ENCODE assay signal across 13 cellular contexts in the genomic region with DNA sequence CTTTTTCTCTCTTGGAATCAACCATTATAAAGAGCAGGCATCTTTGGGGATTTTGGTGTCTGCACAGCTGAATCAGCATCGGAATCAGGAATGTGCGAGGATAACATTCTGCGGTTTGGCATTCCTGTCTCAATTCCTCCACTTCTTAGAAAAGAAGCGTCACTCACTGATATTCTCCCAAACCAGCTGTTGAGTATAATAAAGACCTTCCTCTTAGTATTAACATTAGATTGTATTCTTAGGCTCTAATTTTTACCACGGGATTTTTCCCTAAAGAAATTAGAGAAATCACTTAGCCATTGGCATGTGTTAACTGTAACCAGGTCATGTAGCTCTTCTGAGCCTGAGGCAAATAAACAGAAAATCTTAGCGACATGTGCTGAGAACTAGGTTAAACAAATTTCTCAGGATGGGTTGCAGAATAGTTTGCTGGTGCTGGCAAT.
A peak's percentile ranks its signal among the peaks of the same experiment; 100 is the strongest.
DNase-seq lines count a peak whose midpoint lies in the region; ATAC-seq, FAIRE-seq and TF ChIP-seq lines count a peak whose summit lies in the region.
"Had no signal": no experiment of that assay in that cellular context is flagged by ENCODE, and none has a peak within 500 bp of the region (broad histone marks: within the 10 kb centered on the region; RNA-seq: fewer than 3 reads in every experiment).

No MANE protein-coding gene starts in this region.

- ATAC-seq in HCT116 (no peak), GM21381 (IDR thresholded peaks at IDR 0.05; ENCODE audit: unreplicated experiment) (no peak)
- ATAC-seq: left lobe of liver had no signal

- H3K27ac ChIP-seq in HCT116 (ENCODE audit: low read depth, low read length) (no peak overlapping the region), testis (peak overlapping the region in 1 of 2 donors; percentile 47)

- H3K9me3 Mint-ChIP-seq in activated T-helper 2 cell treated with anti-CD3 and anti-CD28 coated beads, Interferon-gamma antibody, Interleukin-2, Interleukin-4, amounts not matched to agents 10 μg/mL and 5 μg/mL and 100 μg/mL, durations not matched to agents 14 hours and 24 hours and 36 hours = no peaks in the 10 kb centered on the region

- H3K4me3 ChIP-seq in HCT116 (replicated peaks in 1 of 2; ENCODE audit: low read depth in 1 of 2, low read length in 2 of 2) = no peak overlapping the region
- no peak overlapping the region for H3K4me3 ChIP-seq in cardiac fibroblast (replicated peaks in 1 of 2; ENCODE audit: low read depth in 2 of 2, low read length in 2 of 2)
- H3K4me3 ChIP-seq in testis = no peak overlapping the region

- no peak for TF ChIP-seq RAD21 in HCT116 (IDR thresholded peaks at IDR 0.05; ENCODE audit: low read depth)

- no peaks in the 10 kb centered on the region for H3K4me1 ChIP-seq in HCT116 (ENCODE audit: control insufficient read depth in 1 of 2, insufficient read depth in 2 of 2, low read length in 2 of 2)
- H3K4me1 ChIP-seq in testis = no peaks in the 10 kb centered on the region

- H3K4me3 Mint-ChIP-seq in activated T-helper 2 cell treated with anti-CD3 and anti-CD28 coated beads, Interferon-gamma antibody, Interleukin-2, Interleukin-4, amounts not matched to agents 10 μg/mL and 5 μg/mL and 100 μg/mL, durations not matched to agents 14 hours and 24 hours and 36 hours (ENCODE audit: low read depth) = no peak overlapping the region

- H4K20me1 ChIP-seq in HCT116 (ENCODE audit: insufficient read depth) = no peaks in the 10 kb centered on the region

- RAD21 ChIA-PET in HCT116 (lab: Charles Lee; ENCODE audit: low non-redundant PET in 1 of 2, low total read pairs in 2 of 2, uncharacterized antibody in 2 of 2, unreplicated experiment in 2 of 2) = no interaction called here

- 28 to 38% methylated on average over 6 of the region's 6 CpGs for WGBS in testis, 2 donors

- no peaks in the 10 kb centered on the region for H3K27me3 ChIP-seq in HCT116 (ENCODE audit: insufficient read depth, low read length)
- no peaks in the 10 kb centered on the region for H3K27me3 ChIP-seq in testis

- no peak for FAIRE-seq in GM19239 (lab: Jason Lieb, UNC)
- FAIRE-seq: GM18507 had no signal

- TF ChIP-seq POLR2A in HCT116 (IDR thresholded peaks at IDR 0.05; ENCODE audit: borderline replicate concordance, extremely low read depth, insufficient read depth, insufficient read length) (no peak), testis (IDR thresholded peaks at IDR 0.05) (no peak)

- H2AFZ ChIP-seq in HCT116 (ENCODE audit: low read depth, low read length, poor library complexity, severe bottlenecking) = no peak overlapping the region

- peaks cover 6% of the 10 kb centered on the region for H3K27me3 Mint-ChIP-seq in activated T-helper 2 cell treated with anti-CD3 and anti-CD28 coated beads, Interferon-gamma antibody, Interleukin-2, Interleukin-4, amounts not matched to agents 10 μg/mL and 5 μg/mL and 100 μg/mL, durations not matched to agents 14 hours and 24 hours and 36 hours (ENCODE audit: low read depth)
- H3K27me3 Mint-ChIP-seq: progenitor cell of endocrine pancreas had no signal

- POLR2A ChIA-PET in HCT116 (lab: Charles Lee) = no interaction called here

- no peaks in the 10 kb centered on the region for H3K4me1 Mint-ChIP-seq in activated T-helper 2 cell treated with anti-CD3 and anti-CD28 coated beads, Interferon-gamma antibody, Interleukin-2, Interleukin-4, amounts not matched to agents 10 μg/mL and 5 μg/mL and 100 μg/mL, durations not matched to agents 14 hours and 24 hours and 36 hours (ENCODE audit: low read depth)

- H3K36me3 ChIP-seq in HCT116 (ENCODE audit: control insufficient read depth in 1 of 2, insufficient read depth in 2 of 2, low read length in 2 of 2) = no peaks in the 10 kb centered on the region
- no peaks in the 10 kb centered on the region for H3K36me3 ChIP-seq in testis (ENCODE audit: low read depth, missing control alignments)

- no peak overlapping the region for H3K4me2 ChIP-seq in HCT116 (ENCODE audit: low read length)

- no peaks in the 10 kb centered on the region for H3K9me2 ChIP-seq in HCT116 (ENCODE audit: insufficient read depth)

- no peaks in the 10 kb centered on the region for H3K79me2 ChIP-seq in HCT116 (ENCODE audit: insufficient read depth, low read length)

- H3K9ac ChIP-seq in HCT116 (ENCODE audit: low read length) = no peak overlapping the region

- H3K27ac Mint-ChIP-seq in activated T-helper 2 cell treated with anti-CD3 and anti-CD28 coated beads, Interferon-gamma antibody, Interleukin-2, Interleukin-4, amounts not matched to agents 10 μg/mL and 5 μg/mL and 100 μg/mL, durations not matched to agents 14 hours and 24 hours and 36 hours = no peak overlapping the region
- H3K27ac Mint-ChIP-seq: progenitor cell of endocrine pancreas had no signal

- no peaks in the 10 kb centered on the region for H3K9me3 ChIP-seq in HCT116 (ENCODE audit: control insufficient read depth in 1 of 2, insufficient read depth in 1 of 2, low read depth in 1 of 2, low read length in 2 of 2)
- no peaks in the 10 kb centered on the region for H3K9me3 ChIP-seq in testis

- TF ChIP-seq CTCF in HCT116 (IDR thresholded peaks at IDR 0.05 in 2 of 3, conservative IDR thresholded peaks at IDR 0.05 in 1 of 3; ENCODE audit: borderline replicate concordance in 1 of 3, insufficient read depth in 1 of 3, low read depth in 2 of 3, low read length in 2 of 3) (no peak), cardiac fibroblast (IDR thresholded peaks at IDR 0.05; ENCODE audit: low read depth, low read length) (no peak), testis (IDR thresholded peaks at IDR 0.05) (no peak)

- BruUV-seq in HCT116 (replicated peaks; lab: Mats Ljungman, UMichigan) = TSS peak; percentile 26

- DNase-seq in HCT116 (ENCODE audit: low read depth, low spot score) = no peak
- DNase-seq in cardiac fibroblast (ENCODE audit: low read depth in 2 of 2) = peak; percentile 90 to 95
- DNase-seq in iris pigment epithelial cell (ENCODE audit: low read depth) = peak; percentile 96
- DNase-seq in testis = peak; percentile 22
- no peak for DNase-seq in amygdala (lab: John Stamatoyannopoulos, UW)
- DNase-seq in activated T-helper 2 cell treated with anti-CD3 and anti-CD28 coated beads, Interferon-gamma antibody, Interleukin-2, Interleukin-4, amounts not matched to agents 10 μg/mL and 5 μg/mL and 100 μg/mL, durations not matched to agents 14 hours and 24 hours and 36 hours (ENCODE audit: low spot score) = no peak
- DNase-seq in GM19239 (ENCODE audit: insufficient read length, low spot score) = no peak
- DNase-seq: activated gamma-delta T cell treated with Interleukin-2 at 50 U/mL for 16 hours; effector memory CD4-positive, alpha-beta T cell had no signal

- CTCF ChIA-PET in HCT116 (lab: Charles Lee) = interaction anchor here (1.9 kb wide), 1 partner anchor 408 kb away, joined by 14 read pairs; no protein-coding TSS in a partner anchor

- intact Hi-C loops in HCT116 (cut with micrococcal nuclease) = no loop called here
- intact Hi-C loops in testis (cut with DNase I; ENCODE audit: low total_unique reads) = no loop called here
- intact Hi-C loops in activated T-helper 2 cell treated with anti-CD3 and anti-CD28 coated beads, Interferon-gamma antibody, Interleukin-2, Interleukin-4, amounts not matched to agents 10 μg/mL and 5 μg/mL and 100 μg/mL, durations not matched to agents 14 hours and 24 hours and 36 hours (cut with micrococcal nuclease) = loop anchor here (5.0 kb wide), 1 partner anchor 414 kb away; no protein-coding TSS in a partner anchor

- H3K36me3 Mint-ChIP-seq in activated T-helper 2 cell treated with anti-CD3 and anti-CD28 coated beads, Interferon-gamma antibody, Interleukin-2, Interleukin-4, amounts not matched to agents 10 μg/mL and 5 μg/mL and 100 μg/mL, durations not matched to agents 14 hours and 24 hours and 36 hours (ENCODE audit: low read depth) = no peaks in the 10 kb centered on the region

TF ChIP-seq in HCT116, 20 proteins besides CTCF, POLR2A, EP300 and RAD21 (continues in another document):
- TF ChIP-seq, protein P1, sequence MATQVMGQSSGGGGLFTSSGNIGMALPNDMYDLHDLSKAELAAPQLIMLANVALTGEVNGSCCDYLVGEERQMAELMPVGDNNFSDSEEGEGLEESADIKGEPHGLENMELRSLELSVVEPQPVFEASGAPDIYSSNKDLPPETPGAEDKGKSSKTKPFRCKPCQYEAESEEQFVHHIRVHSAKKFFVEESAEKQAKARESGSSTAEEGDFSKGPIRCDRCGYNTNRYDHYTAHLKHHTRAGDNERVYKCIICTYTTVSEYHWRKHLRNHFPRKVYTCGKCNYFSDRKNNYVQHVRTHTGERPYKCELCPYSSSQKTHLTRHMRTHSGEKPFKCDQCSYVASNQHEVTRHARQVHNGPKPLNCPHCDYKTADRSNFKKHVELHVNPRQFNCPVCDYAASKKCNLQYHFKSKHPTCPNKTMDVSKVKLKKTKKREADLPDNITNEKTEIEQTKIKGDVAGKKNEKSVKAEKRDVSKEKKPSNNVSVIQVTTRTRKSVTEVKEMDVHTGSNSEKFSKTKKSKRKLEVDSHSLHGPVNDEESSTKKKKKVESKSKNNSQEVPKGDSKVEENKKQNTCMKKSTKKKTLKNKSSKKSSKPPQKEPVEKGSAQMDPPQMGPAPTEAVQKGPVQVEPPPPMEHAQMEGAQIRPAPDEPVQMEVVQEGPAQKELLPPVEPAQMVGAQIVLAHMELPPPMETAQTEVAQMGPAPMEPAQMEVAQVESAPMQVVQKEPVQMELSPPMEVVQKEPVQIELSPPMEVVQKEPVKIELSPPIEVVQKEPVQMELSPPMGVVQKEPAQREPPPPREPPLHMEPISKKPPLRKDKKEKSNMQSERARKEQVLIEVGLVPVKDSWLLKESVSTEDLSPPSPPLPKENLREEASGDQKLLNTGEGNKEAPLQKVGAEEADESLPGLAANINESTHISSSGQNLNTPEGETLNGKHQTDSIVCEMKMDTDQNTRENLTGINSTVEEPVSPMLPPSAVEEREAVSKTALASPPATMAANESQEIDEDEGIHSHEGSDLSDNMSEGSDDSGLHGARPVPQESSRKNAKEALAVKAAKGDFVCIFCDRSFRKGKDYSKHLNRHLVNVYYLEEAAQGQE (IDR thresholded peaks at IDR 0.05; ENCODE audit: low read depth) = no peak
- TF ChIP-seq, protein P2, sequence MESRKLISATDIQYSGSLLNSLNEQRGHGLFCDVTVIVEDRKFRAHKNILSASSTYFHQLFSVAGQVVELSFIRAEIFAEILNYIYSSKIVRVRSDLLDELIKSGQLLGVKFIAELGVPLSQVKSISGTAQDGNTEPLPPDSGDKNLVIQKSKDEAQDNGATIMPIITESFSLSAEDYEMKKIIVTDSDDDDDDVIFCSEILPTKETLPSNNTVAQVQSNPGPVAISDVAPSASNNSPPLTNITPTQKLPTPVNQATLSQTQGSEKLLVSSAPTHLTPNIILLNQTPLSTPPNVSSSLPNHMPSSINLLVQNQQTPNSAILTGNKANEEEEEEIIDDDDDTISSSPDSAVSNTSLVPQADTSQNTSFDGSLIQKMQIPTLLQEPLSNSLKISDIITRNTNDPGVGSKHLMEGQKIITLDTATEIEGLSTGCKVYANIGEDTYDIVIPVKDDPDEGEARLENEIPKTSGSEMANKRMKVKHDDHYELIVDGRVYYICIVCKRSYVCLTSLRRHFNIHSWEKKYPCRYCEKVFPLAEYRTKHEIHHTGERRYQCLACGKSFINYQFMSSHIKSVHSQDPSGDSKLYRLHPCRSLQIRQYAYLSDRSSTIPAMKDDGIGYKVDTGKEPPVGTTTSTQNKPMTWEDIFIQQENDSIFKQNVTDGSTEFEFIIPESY (IDR thresholded peaks at IDR 0.05; ENCODE audit: extremely low read depth, insufficient replicate concordance, low read length) = no peak
- no peak for TF ChIP-seq JUND (IDR thresholded peaks at IDR 0.05)

Comparison
In these comparisons a context has a peak if more than half of its experiments do, and no peak if none do; other contexts are left out.
1. DNase-seq: peak in cardiac fibroblast (2 of 2), iris pigment epithelial cell (single experiment) and testis (single experiment); none in HCT116 (single experiment), amygdala (0 of 56), activated T-helper 2 cell treated with anti-CD3 and anti-CD28 coated beads, Interferon-gamma antibody, Interleukin-2, Interleukin-4, amounts not matched to agents 10 μg/mL and 5 μg/mL and 100 μg/mL, durations not matched to agents 14 hours and 24 hours and 36 hours (single experiment) and GM19239 (single experiment).